ENCODE assay signal across 11 cellular contexts in genomic region chr20:62831854-62832211, GRCh38. TPM values are rescaled to one million over a fixed set of nuclear protein-coding genes. Genes with fewer than 3 reads are reported as not detected.
A peak's percentile ranks its signal among the peaks of the same experiment; 100 is the strongest.
DNase-seq lines count a peak whose midpoint lies in the region; ATAC-seq, FAIRE-seq and TF ChIP-seq lines count a peak whose summit lies in the region.
"Had no signal": no experiment of that assay in that cellular context is flagged by ENCODE, and none has a peak within 500 bp of the region (broad histone marks: within the 10 kb centered on the region; RNA-seq: fewer than 3 reads in every experiment).

No MANE protein-coding gene starts in this region.

- SMC1A ChIA-PET in GM12878 (lab: Charles Lee; ENCODE audit: uncharacterized antibody, unreplicated experiment) = no interaction called here

- H3K9ac ChIP-seq in HUES64 (ENCODE audit: low read depth, low read length) = no peak overlapping the region
- H3K9ac ChIP-seq in GM12878 (ENCODE audit: control insufficient read depth, insufficient read depth, low read length) = no peak overlapping the region
- peak overlapping the region; percentile 19 to 40 for H3K9ac ChIP-seq in liver (ENCODE audit: low read depth in 1 of 2, low read length in 2 of 2)

- TF ChIP-seq POLR2A in GM12878 (IDR thresholded peaks at IDR 0.05; ENCODE audit: low read depth, low read length) = no peak
- TF ChIP-seq POLR2A in suprapubic skin (IDR thresholded peaks at IDR 0.05) = no peak

- no peak overlapping the region for H2AFZ ChIP-seq in GM12878 (ENCODE audit: control insufficient read depth, low read depth, low read length)

- no peaks in the 10 kb centered on the region for H4K20me1 ChIP-seq in GM12878 (ENCODE audit: control insufficient read depth, insufficient read depth)

- intact Hi-C loops in GM12878 (cut with micrococcal nuclease; ENCODE audit: unreplicated experiment) = no loop called here

- RAD21 ChIA-PET in GM12878 (lab: Charles Lee; ENCODE audit: unreplicated experiment) = interaction anchor here (0.9 kb wide), 1 partner anchor 9 kb away, joined by 3 read pairs; no protein-coding TSS in a partner anchor

- BruUV-seq in GM12878 (replicated peaks; lab: Mats Ljungman, UMichigan) = no TSS peak

- H3K4me2 ChIP-seq in GM12878 (ENCODE audit: control insufficient read depth, insufficient read depth) = peak overlapping the region; percentile 66; the same call in 1 of the 2 replicates

- DNase-seq in GM12878 (ENCODE audit: low read depth, low spot score) = no peak
- no peak for DNase-seq in suprapubic skin (ENCODE audit: low spot score in 2 of 2)
- no peak for DNase-seq in NCI-H526 (lab: John Stamatoyannopoulos, UW)

- FAIRE-seq in GM12878 (lab: Jason Lieb, UNC) = no peak
- FAIRE-seq: TTC549 had no signal

- no peaks in the 10 kb centered on the region for H3K27me3 ChIP-seq in HUES64 (ENCODE audit: insufficient read depth, low read length)
- H3K27me3 ChIP-seq in GM12878 (replicated peaks in 1 of 2; ENCODE audit: control insufficient read depth in 2 of 2, insufficient read depth in 2 of 2, low read length in 1 of 2) = peaks cover 0 to 3% of the 10 kb centered on the region in 2 experiments; a peak in 2 of 4 replicates
- H3K27me3 ChIP-seq in liver (ENCODE audit: control insufficient read depth in 4 of 4, insufficient read depth in 4 of 4, low read length in 3 of 4) = no peaks in the 10 kb centered on the region
- peaks cover 2% of the 10 kb centered on the region for H3K27me3 ChIP-seq in suprapubic skin

- WGBS in HUES64 = 91% methylated on average over 10 of the region's 10 CpGs
- WGBS in GM12878 (ENCODE audit: insufficient coverage, insufficient replicate concordance, low lambda C conversion rate, missing lambda C conversion rate) = 72% methylated on average over 10 of the region's 10 CpGs
- 61% methylated on average over 10 of the region's 10 CpGs for WGBS in liver
- 49% methylated on average over 6 of the region's 10 CpGs for WGBS in suprapubic skin

- TF ChIP-seq EP300 in GM12878 (IDR thresholded peaks at IDR 0.05; ENCODE audit: borderline replicate concordance in 1 of 2, control insufficient read depth in 1 of 2, low read depth in 2 of 2, low read length in 2 of 2) (no peak), suprapubic skin (IDR thresholded peaks at IDR 0.05) (no peak)

- no peak for ATAC-seq in GM12878
- no peak for ATAC-seq in HG02623 (IDR thresholded peaks at IDR 0.05; ENCODE audit: unreplicated experiment)
- ATAC-seq in GM18519 (IDR thresholded peaks at IDR 0.05; ENCODE audit: low FRiP score, unreplicated experiment) = no peak
- ATAC-seq: Right ventricle myocardium inferior had no signal

- peak overlapping the region; percentile 46; the same call in 1 of the 2 replicates for H3K27ac ChIP-seq in HUES64 (ENCODE audit: low read depth, low read length)
- no peak overlapping the region for H3K27ac ChIP-seq in GM12878 (ENCODE audit: control insufficient read depth, insufficient read depth)
- H3K27ac ChIP-seq in liver (ENCODE audit: low read depth in 1 of 2, low read length in 2 of 2) = peak overlapping the region; percentile 78 to 94
- no peak overlapping the region for H3K27ac ChIP-seq in suprapubic skin

- TF ChIP-seq CTCF in GM12878 (IDR thresholded peaks at IDR 0.05 in 2 of 3, conservative IDR thresholded peaks at IDR 0.05 in 1 of 3; ENCODE audit: control insufficient read depth in 2 of 3, extremely low read depth in 1 of 3, insufficient read depth in 1 of 3, low read depth in 3 of 3, low read length in 3 of 3) = no peak
- no peak for TF ChIP-seq CTCF in liver (IDR thresholded peaks at IDR 0.05; ENCODE audit: low read depth, low read length, missing input control)
- TF ChIP-seq CTCF in suprapubic skin (IDR thresholded peaks at IDR 0.05) = no peak

- CTCF ChIA-PET in GM12878 (lab: Yijun Ruan, JAX) = interaction anchor here (1.1 to 2.1 kb wide), 2 partner anchors 9 to 530 kb away, joined by 3 to 9 read pairs; no protein-coding TSS in a partner anchor

- H3K4me3 ChIP-seq in HUES64 (ENCODE audit: low read length) = no peak overlapping the region
- no peak overlapping the region for H3K4me3 ChIP-seq in GM12878
- no peak overlapping the region for H3K4me3 ChIP-seq in liver (ENCODE audit: low read depth in 1 of 3, low read length in 3 of 3)
- H3K4me3 ChIP-seq in suprapubic skin = peak overlapping the region; percentile 7

- H3K36me3 ChIP-seq in HUES64 (ENCODE audit: insufficient read depth, low read length) (peaks cover 55% of the 10 kb centered on the region), GM12878 (ENCODE audit: control insufficient read depth in 2 of 2, insufficient read depth in 2 of 2, low read length in 1 of 2) (no peaks in the 10 kb centered on the region), liver (ENCODE audit: control insufficient read depth in 4 of 4, insufficient read depth in 3 of 4, low read depth in 1 of 4, low read length in 3 of 4) (no peaks in the 10 kb centered on the region), suprapubic skin (no peaks in the 10 kb centered on the region)

- H3K4me1 ChIP-seq in HUES64 (ENCODE audit: insufficient read depth, low read length) (peaks cover 12% of the 10 kb centered on the region), GM12878 (ENCODE audit: control insufficient read depth, insufficient read depth, low read length) (peaks cover 14% of the 10 kb centered on the region), liver (ENCODE audit: control insufficient read depth in 4 of 4, insufficient read depth in 4 of 4, low read length in 3 of 4) (peaks cover 11 to 31% (median 21%) of the 10 kb centered on the region in 4 donors), suprapubic skin (peaks cover 29% of the 10 kb centered on the region)

- no peaks in the 10 kb centered on the region for H3K79me2 ChIP-seq in GM12878 (ENCODE audit: control insufficient read depth, insufficient read depth, low read length)

- TF ChIP-seq RAD21 in GM12878 (IDR thresholded peaks at IDR 0.05; ENCODE audit: insufficient read depth, low read depth, low read length) (no peak), liver (IDR thresholded peaks at IDR 0.05) (no peak)

- POLR2A ChIA-PET in GM12878 (lab: Charles Lee) = no interaction called here

- in situ Hi-C loops in GM12878 (cut with MboI) = no loop called here

- no peaks in the 10 kb centered on the region for H3K9me3 ChIP-seq in HUES64 (ENCODE audit: insufficient read depth, low read depth, low read length)
- H3K9me3 ChIP-seq in GM12878 (replicated peaks; ENCODE audit: control insufficient read depth, insufficient read depth, low read length) = no peaks in the 10 kb centered on the region
- no peaks in the 10 kb centered on the region for H3K9me3 ChIP-seq in liver (ENCODE audit: control insufficient read depth in 4 of 4, low read length in 3 of 4)
- H3K9me3 ChIP-seq in suprapubic skin = no peaks in the 10 kb centered on the region

RNA-seq across cellular contexts. Expression of gene COL9A3, which starts 15.0 kb away (rescaled TPM):
- polyA plus RNA-seq in HUES64 (2013, experiment 1 of 2) = 37.3 TPM
- 34.6 TPM for polyA plus RNA-seq in HUES64 (2013, experiment 2 of 2)
- total RNA-seq in GM12878 (2013; cell fraction: nucleolus; rRNA removed) = 4.6 and 4.9 TPM in 2 replicates
- total RNA-seq in GM12878 (2014; rRNA removed) (1.1 and 2.0 TPM in 2 replicates), GM12878 (2014; rRNA removed; fragmentation: Illumina TruSeq; extraction: Trizol) (0.51 and 0.63 TPM in 2 replicates), GM12878 (2021) (0.96 and 1.0 TPM in 2 replicates), liver (under 1 TPM; 0.92 to 0.98 TPM), suprapubic skin (10 to 100 TPM in 1 of 4 donors, 1 to 10 TPM in 3; 6.1 to 11.3 (median 8.1) TPM)
- not detected for polyA plus RNA-seq in GM12878 (2011; ENCODE audit: low read depth)
- polyA plus RNA-seq in GM12878 (2011; rRNA removed) (1.7 and 2.1 TPM in 2 replicates), GM12878 (2014; fragmentation: Illumina TruSeq; extraction: Trizol) (0.21 TPM in 1 of 2 replicates, not detected in the other), GM12878 (2014; fragmentation: Nextera tagmentation; extraction: Ambion mirVana) (under 1 TPM in 1 of 2 experiments, not detected in 1; 0.09 TPM), GM12878 (2014; rRNA removed) (1.2 and 1.4 TPM in 2 replicates), GM12878 (2016; fragmentation: Nextera tagmentation; extraction: Ambion mirVana) (under 1 TPM; 0.13 to 0.29 TPM), liver (1 to 10 TPM; 1.2 to 2.0 TPM)
- 1.7 and 2.2 TPM in 2 replicates for polyA plus RNA-seq in GM12878 (2011; cell fraction: cytosol; rRNA removed)
- 7.7 and 11.8 TPM in 2 replicates for polyA plus RNA-seq in GM12878 (2011; cell fraction: nucleus; rRNA removed)
- polyA plus RNA-seq in GM12878 (2012) = 1.5 and 2.4 TPM in 2 replicates
- polyA minus RNA-seq in GM12878 (2011; rRNA and poly(A)+ RNA removed) = 0.82 TPM in 1 of 2 replicates, not detected in the other
- polyA minus RNA-seq in GM12878 (2011; cell fraction: cytosol; rRNA and poly(A)+ RNA removed) = 0.53 and 0.62 TPM in 2 replicates
- 1.3 TPM in 1 of 2 replicates, not detected in the other for polyA minus RNA-seq in GM12878 (2011; cell fraction: nucleus; rRNA and poly(A)+ RNA removed)
- total RNA-seq: activated naive CD4-positive, alpha-beta T cell treated with anti-CD3 and anti-CD28 coated beads, Interleukin-2, amount 50 U/mL, for 72 hours; CD8-positive, alpha-beta memory T cell had no signal
- polyA plus RNA-seq: CD8-positive, alpha-beta memory T cell had no signal

RNA-seq across cellular contexts. Expression of gene OGFR, which starts 27.2 kb away (rescaled TPM):
- polyA plus RNA-seq in HUES64 (2013, experiment 1 of 2) = 12.8 TPM
- polyA plus RNA-seq in HUES64 (2013, experiment 2 of 2) = 15.0 TPM
- total RNA-seq in GM12878 (2013; cell fraction: nucleolus; rRNA removed) = 31.0 and 35.8 TPM in 2 replicates
- 50.5 and 62.1 TPM in 2 replicates for total RNA-seq in GM12878 (2014; rRNA removed)
- total RNA-seq in GM12878 (2014; rRNA removed; fragmentation: Illumina TruSeq; extraction: Trizol) = 13.9 and 18.1 TPM in 2 replicates
- total RNA-seq in GM12878 (2021) = 52.6 and 59.8 TPM in 2 replicates
- 16.4 TPM for polyA plus RNA-seq in GM12878 (2011; ENCODE audit: low read depth)
- polyA plus RNA-seq in GM12878 (2011; rRNA removed) = 29.0 and 38.7 TPM in 2 replicates
- polyA plus RNA-seq in GM12878 (2011; cell fraction: cytosol; rRNA removed) = 39.9 and 64.5 TPM in 2 replicates
- polyA plus RNA-seq in GM12878 (2011; cell fraction: nucleus; rRNA removed) = 69.3 and 120 TPM in 2 replicates
- 26.9 and 34.5 TPM in 2 replicates for polyA plus RNA-seq in GM12878 (2012)
- polyA plus RNA-seq in GM12878 (2014; fragmentation: Illumina TruSeq; extraction: Trizol) = 11.0 and 19.0 TPM in 2 replicates
- 1 to 10 TPM in 1 of 2 experiments, under 1 TPM in 1; 0.72 to 1.4 TPM for polyA plus RNA-seq in GM12878 (2014; fragmentation: Nextera tagmentation; extraction: Ambion mirVana)
- 48.1 and 59.3 TPM in 2 replicates for polyA plus RNA-seq in GM12878 (2014; rRNA removed)
- polyA plus RNA-seq in GM12878 (2016; fragmentation: Nextera tagmentation; extraction: Ambion mirVana) = 10 to 100 TPM; 16.1 to 35.7 TPM
- polyA minus RNA-seq in GM12878 (2011; rRNA and poly(A)+ RNA removed) = 29.5 and 29.8 TPM in 2 replicates
- 17.4 and 20.6 TPM in 2 replicates for polyA minus RNA-seq in GM12878 (2011; cell fraction: cytosol; rRNA and poly(A)+ RNA removed)
- polyA minus RNA-seq in GM12878 (2011; cell fraction: nucleus; rRNA and poly(A)+ RNA removed) = 11.0 and 16.4 TPM in 2 replicates
- 10 to 100 TPM; 22.8 to 59.4 TPM for total RNA-seq in liver
- 10 to 100 TPM in 1 of 2 donors, 1 to 10 TPM in 1; 5.9 to 35.9 TPM for polyA plus RNA-seq in liver
- total RNA-seq in suprapubic skin = 10 to 100 TPM; 32.1 to 54.1 (median 42.5) TPM

RNA-seq across cellular contexts. Expression of gene TCFL5, which starts 29.8 kb away (rescaled TPM):
- 10.8 TPM for polyA plus RNA-seq in HUES64 (2013, experiment 1 of 2)
- 16.0 TPM for polyA plus RNA-seq in HUES64 (2013, experiment 2 of 2)
- 2.7 and 2.8 TPM in 2 replicates for total RNA-seq in GM12878 (2013; cell fraction: nucleolus; rRNA removed)
- total RNA-seq in GM12878 (2014; rRNA removed) (7.8 and 8.1 TPM in 2 replicates), GM12878 (2014; rRNA removed; fragmentation: Illumina TruSeq; extraction: Trizol) (5.9 and 6.6 TPM in 2 replicates), GM12878 (2021) (7.3 and 8.1 TPM in 2 replicates), liver (1 to 10 TPM; 2.0 to 3.8 TPM), suprapubic skin (10 to 100 TPM in 2 of 4 donors, 1 to 10 TPM in 2; 9.0 to 20.3 (median 12.7) TPM)
- polyA plus RNA-seq in GM12878 (2011; ENCODE audit: low read depth) = 2.6 TPM
- polyA plus RNA-seq in GM12878 (2011; rRNA removed) (2.5 and 3.3 TPM in 2 replicates), GM12878 (2014; fragmentation: Illumina TruSeq; extraction: Trizol) (5.0 and 6.3 TPM in 2 replicates), GM12878 (2014; fragmentation: Nextera tagmentation; extraction: Ambion mirVana) (1 to 10 TPM; 1.4 to 1.6 TPM), GM12878 (2014; rRNA removed) (5.1 and 5.7 TPM in 2 replicates), GM12878 (2016; fragmentation: Nextera tagmentation; extraction: Ambion mirVana) (under 1 TPM; 0.48 to 0.58 TPM), liver (1 to 10 TPM in 1 of 2 donors, under 1 TPM in 1; 0.79 to 2.4 TPM)
- 1.5 and 1.7 TPM in 2 replicates for polyA plus RNA-seq in GM12878 (2011; cell fraction: cytosol; rRNA removed)
- 1.6 and 2.0 TPM in 2 replicates for polyA plus RNA-seq in GM12878 (2011; cell fraction: nucleus; rRNA removed)
- 3.2 and 4.8 TPM in 2 replicates for polyA plus RNA-seq in GM12878 (2012)
- 1.0 and 1.5 TPM in 2 replicates for polyA minus RNA-seq in GM12878 (2011; rRNA and poly(A)+ RNA removed)
- polyA minus RNA-seq in GM12878 (2011; cell fraction: cytosol; rRNA and poly(A)+ RNA removed) = 1.5 and 1.7 TPM in 2 replicates
- polyA minus RNA-seq in GM12878 (2011; cell fraction: nucleus; rRNA and poly(A)+ RNA removed) = 0.57 and 0.60 TPM in 2 replicates

RNA-seq across cellular contexts. Expression of gene MRGBP, which starts 35.6 kb away (rescaled TPM):
- polyA plus RNA-seq in HUES64 (2013, experiment 1 of 2) = 12.9 TPM
- 15.5 TPM for polyA plus RNA-seq in HUES64 (2013, experiment 2 of 2)
- total RNA-seq in GM12878 (2013; cell fraction: nucleolus; rRNA removed) = 6.9 and 10.2 TPM in 2 replicates
- total RNA-seq in GM12878 (2014; rRNA removed) (16.0 and 16.3 TPM in 2 replicates), GM12878 (2014; rRNA removed; fragmentation: Illumina TruSeq; extraction: Trizol) (10.4 and 12.2 TPM in 2 replicates), GM12878 (2021) (15.1 and 15.2 TPM in 2 replicates), liver (1 to 10 TPM; 4.5 to 6.6 TPM), suprapubic skin (10 to 100 TPM in 3 of 4 donors, 1 to 10 TPM in 1; 10.0 to 13.3 (median 11.7) TPM)
- polyA plus RNA-seq in GM12878 (2011; ENCODE audit: low read depth) = 4.6 TPM
- polyA plus RNA-seq in GM12878 (2011; rRNA removed) (10.7 and 12.1 TPM in 2 replicates), GM12878 (2014; fragmentation: Illumina TruSeq; extraction: Trizol) (4.8 and 8.3 TPM in 2 replicates), GM12878 (2014; fragmentation: Nextera tagmentation; extraction: Ambion mirVana) (1 to 10 TPM; 1.8 to 3.7 TPM), GM12878 (2014; rRNA removed) (14.8 and 14.9 TPM in 2 replicates), GM12878 (2016; fragmentation: Nextera tagmentation; extraction: Ambion mirVana) (10 to 100 TPM; 17.0 to 17.6 TPM), liver (1 to 10 TPM; 5.2 to 6.8 TPM)
- 12.0 and 14.4 TPM in 2 replicates for polyA plus RNA-seq in GM12878 (2011; cell fraction: cytosol; rRNA removed)
- 14.7 and 15.7 TPM in 2 replicates for polyA plus RNA-seq in GM12878 (2011; cell fraction: nucleus; rRNA removed)
- polyA plus RNA-seq in GM12878 (2012) = 12.0 and 12.8 TPM in 2 replicates
- polyA minus RNA-seq in GM12878 (2011; rRNA and poly(A)+ RNA removed) = 7.1 and 10.9 TPM in 2 replicates
- 4.4 TPM in 2 replicates for polyA minus RNA-seq in GM12878 (2011; cell fraction: cytosol; rRNA and poly(A)+ RNA removed)
- polyA minus RNA-seq in GM12878 (2011; cell fraction: nucleus; rRNA and poly(A)+ RNA removed) = 6.0 and 6.6 TPM in 2 replicates

Comparison
In these comparisons a context has a peak if more than half of its experiments do, and no peak if none do; other contexts are left out.
1. H3K27ac ChIP-seq: peak in HUES64 (single experiment) and liver (2 of 2); none in GM12878 (single experiment) and suprapubic skin (single experiment).
2. H3K9ac ChIP-seq: peak in liver (2 of 2); none in HUES64 (single experiment) and GM12878 (single experiment).